ENCODE assay signal across 30 cellular contexts in the genomic region with DNA sequence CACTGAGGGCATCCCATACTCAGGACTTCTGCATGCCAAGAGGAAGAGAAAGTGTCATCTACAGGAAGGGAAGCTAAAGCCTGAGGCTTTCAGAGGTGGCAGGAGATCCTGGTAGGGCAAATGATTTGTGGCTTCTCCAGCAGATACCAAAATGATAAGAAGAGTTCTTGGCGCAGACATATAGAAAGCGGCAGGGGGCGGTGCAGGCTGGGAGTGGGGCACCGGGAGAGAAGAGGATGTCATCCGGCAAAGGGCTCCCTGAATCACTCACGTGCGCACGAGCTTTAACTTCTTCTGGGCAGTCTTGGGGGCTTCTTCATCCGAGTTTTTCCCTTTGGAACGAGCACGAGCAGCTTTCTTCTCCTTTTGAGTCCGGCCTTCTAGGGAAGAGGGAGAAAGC. TPM values are rescaled to one million over a fixed set of nuclear protein-coding genes. Genes with fewer than 3 reads are reported as not detected.
"Had no signal": no experiment of that assay in that cellular context is flagged by ENCODE, and none has a peak within 500 bp of the region (broad histone marks: within the 10 kb centered on the region; RNA-seq: fewer than 3 reads in every experiment).

No MANE protein-coding gene starts in this region.

- H3K27me3 ChIP-seq: brain microvascular endothelial cell, cardiac muscle cell, MG63, Peyer's patch, SJCRH30 had no signal

- H3K9ac ChIP-seq: SK-N-SH had no signal

- H3K9me3 ChIP-seq: MG63, Peyer's patch, SJCRH30, SK-N-SH had no signal

- DNase-seq: activated CD4-positive, alpha-beta T cell treated with anti-CD3 and anti-CD28 coated beads, Interleukin-2, amount 10 ng/mL, durations not matched to agents 7 days and 5 days; activated CD4-positive, CD25-positive, alpha-beta regulatory T cell; activated CD8-positive, alpha-beta memory T cell treated with anti-CD3 and anti-CD28 coated beads, Interleukin-2, amount 50 U/mL, for 4 hours; activated CD8-positive, alpha-beta T cell treated with anti-CD3 and anti-CD28 coated beads for 36 hours; activated gamma-delta T cell treated with Interleukin-2 at 50 U/mL for 16 hours; activated naive CD4-positive, alpha-beta T cell treated with anti-CD3 and anti-CD28 coated beads, Interleukin-2, amount 50 U/mL, for 16 hours; activated T-cell treated with anti-CD3 and anti-CD28 coated beads, Interleukin-2, amount 50 U/mL, for 72 hours; amygdala; brain microvascular endothelial cell; cerebellar nuclear complex; MG63; MV-4-11; NCI-H1092 treated with DMSO at 0.1 percent for 48 hours; NCI-H1417 treated with DMSO at 0.1 percent for 48 hours; NCI-H1694; NCI-H2029; NCI-H2107; NCI-H2171 treated with DMSO at 0.1 percent for 48 hours; NCI-H345; NCI-H510A; NCI-H526 treated with DMSO at 0.1 percent for 48 hours; Peyer's patch; Right ventricle myocardium superior; SJCRH30; SK-N-SH; SW 1271; T1000 had no signal

- ATAC-seq: activated CD8-positive, alpha-beta T cell treated with anti-CD3 and anti-CD28 coated beads for 36 hours; activated T-cell treated with anti-CD3 and anti-CD28 coated beads, Interleukin-2, amount 50 U/mL, for 72 hours had no signal

- H3K27ac ChIP-seq: brain microvascular endothelial cell, cardiac muscle cell, Peyer's patch, RWPE1, SJCRH30, VCaP had no signal

- H3K4me3 ChIP-seq: cardiac muscle cell, MG63, Peyer's patch, SJCRH30 had no signal

- H3K4me2 ChIP-seq: SK-N-SH had no signal

- H3K4me1 ChIP-seq: SJCRH30 had no signal

RNA-seq across cellular contexts. Expression of a gene that starts 5.2 kb away (rescaled TPM):
- total RNA-seq: SJCRH30 had no signal

RNA-seq across cellular contexts. Expression of a gene that starts 16.6 kb away (rescaled TPM):
- total RNA-seq: SJCRH30 had no signal
